Comparison of ENCODE assay signal across 1 cellular context in the genomic region with DNA sequence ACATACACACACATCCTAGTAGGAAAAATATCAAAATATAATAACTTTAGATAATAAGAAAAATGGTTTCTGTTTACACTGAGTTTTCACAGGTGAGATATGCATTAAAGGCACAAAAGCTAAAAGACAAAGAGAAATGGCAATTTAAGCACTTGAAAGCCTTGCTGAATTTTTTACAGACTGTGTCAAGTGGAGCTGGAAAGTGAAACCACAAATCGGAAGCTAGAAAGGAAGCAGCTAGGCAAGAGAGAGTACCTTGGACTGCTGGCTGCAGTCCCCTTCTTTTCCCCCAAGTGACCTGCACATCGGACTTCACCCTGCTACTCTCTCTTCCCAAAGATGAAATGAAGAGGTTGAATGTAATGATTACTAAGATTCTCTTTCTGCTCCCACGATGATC.
TF ChIP-seq lines count a peak whose summit lies in the region.

No MANE protein-coding gene starts in this region.

TF ChIP-seq in WTC11, 78 proteins besides CTCF, POLR2A, EP300 and RAD21 (continued from another document):
- TF ChIP-seq, protein P1, sequence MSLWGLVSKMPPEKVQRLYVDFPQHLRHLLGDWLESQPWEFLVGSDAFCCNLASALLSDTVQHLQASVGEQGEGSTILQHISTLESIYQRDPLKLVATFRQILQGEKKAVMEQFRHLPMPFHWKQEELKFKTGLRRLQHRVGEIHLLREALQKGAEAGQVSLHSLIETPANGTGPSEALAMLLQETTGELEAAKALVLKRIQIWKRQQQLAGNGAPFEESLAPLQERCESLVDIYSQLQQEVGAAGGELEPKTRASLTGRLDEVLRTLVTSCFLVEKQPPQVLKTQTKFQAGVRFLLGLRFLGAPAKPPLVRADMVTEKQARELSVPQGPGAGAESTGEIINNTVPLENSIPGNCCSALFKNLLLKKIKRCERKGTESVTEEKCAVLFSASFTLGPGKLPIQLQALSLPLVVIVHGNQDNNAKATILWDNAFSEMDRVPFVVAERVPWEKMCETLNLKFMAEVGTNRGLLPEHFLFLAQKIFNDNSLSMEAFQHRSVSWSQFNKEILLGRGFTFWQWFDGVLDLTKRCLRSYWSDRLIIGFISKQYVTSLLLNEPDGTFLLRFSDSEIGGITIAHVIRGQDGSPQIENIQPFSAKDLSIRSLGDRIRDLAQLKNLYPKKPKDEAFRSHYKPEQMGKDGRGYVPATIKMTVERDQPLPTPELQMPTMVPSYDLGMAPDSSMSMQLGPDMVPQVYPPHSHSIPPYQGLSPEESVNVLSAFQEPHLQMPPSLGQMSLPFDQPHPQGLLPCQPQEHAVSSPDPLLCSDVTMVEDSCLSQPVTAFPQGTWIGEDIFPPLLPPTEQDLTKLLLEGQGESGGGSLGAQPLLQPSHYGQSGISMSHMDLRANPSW (CRISPR knock-in tag; conservative IDR thresholded peaks at IDR 0.05; ENCODE audit: low read depth), result no peak
- no peak for TF ChIP-seq E2F1 (CRISPR knock-in tag; IDR thresholded peaks at IDR 0.05)
- TF ChIP-seq NFE2L1 (CRISPR knock-in tag; IDR thresholded peaks at IDR 0.05), result no peak
